In the genomic region with DNA sequence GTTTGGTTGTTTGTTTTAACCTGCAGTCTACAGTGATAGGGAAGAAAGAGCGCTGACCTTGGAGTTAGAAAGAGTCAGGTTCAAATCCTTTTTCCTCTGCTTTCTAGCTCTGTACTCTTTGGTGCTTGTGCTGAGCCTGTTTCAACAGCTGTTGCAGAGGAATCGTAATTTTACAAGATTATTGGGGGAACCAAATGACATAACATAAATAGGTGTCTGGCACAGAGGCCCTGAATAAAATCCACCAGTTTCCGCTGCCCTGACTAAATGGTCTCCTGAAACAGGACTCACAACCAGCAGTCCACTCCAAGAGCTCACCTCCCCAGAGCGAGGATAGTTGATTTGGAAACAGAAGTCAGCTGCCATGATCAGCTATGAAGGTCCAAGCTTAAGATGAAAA, we compare ENCODE assay signal across 18 cellular contexts.
A peak's percentile ranks its signal among the peaks of the same experiment; 100 is the strongest.
DNase-seq lines count a peak whose midpoint lies in the region; ATAC-seq, FAIRE-seq and TF ChIP-seq lines count a peak whose summit lies in the region.
"Had no signal": no experiment of that assay in that cellular context is flagged by ENCODE, and none has a peak within 500 bp of the region (broad histone marks: within the 10 kb centered on the region; RNA-seq: fewer than 3 reads in every experiment).

No MANE protein-coding gene starts in this region.

- H3K4me1 Mint-ChIP-seq in astrocyte (ENCODE audit: low read depth, unreplicated experiment) = peaks cover 40% of the 10 kb centered on the region

- POLR2A ChIA-PET in RWPE1 (lab: Yijun Ruan, JAX; ENCODE audit: low non-redundant PET) = no interaction called here

- H3K4me1 ChIP-seq in GM23248 (ENCODE audit: insufficient read depth) (peaks cover 55% of the 10 kb centered on the region), astrocyte (ENCODE audit: insufficient read depth, low read length) (peaks cover 31% of the 10 kb centered on the region), keratinocyte (ENCODE audit: control insufficient read depth, extremely low read depth, insufficient read depth, low read length) (peaks cover 4% of the 10 kb centered on the region), prostate gland (replicated peaks) (no peaks in the 10 kb centered on the region), upper lobe of right lung (peaks cover 18% of the 10 kb centered on the region)

- H3K4me3 ChIP-seq in GM23248 = no peak overlapping the region; the same call in 1 of the 2 replicates
- no peak overlapping the region for H3K4me3 ChIP-seq in astrocyte (ENCODE audit: insufficient read depth, low read depth, low read length)
- H3K4me3 ChIP-seq in keratinocyte (ENCODE audit: control insufficient read depth in 2 of 3, extremely low read depth in 1 of 3, insufficient read depth in 2 of 3, low read depth in 1 of 3, low read length in 3 of 3) = no peak overlapping the region
- no peak overlapping the region for H3K4me3 ChIP-seq in prostate gland
- H3K4me3 ChIP-seq in upper lobe of right lung = no peak overlapping the region
- H3K4me3 ChIP-seq: coronary artery, heart right ventricle, left lung had no signal

- peak overlapping the region; percentile 50 for H3K27ac Mint-ChIP-seq in astrocyte (ENCODE audit: unreplicated experiment)

- H4K20me1 ChIP-seq in GM23248 (ENCODE audit: insufficient read depth) (no peaks in the 10 kb centered on the region), astrocyte (ENCODE audit: insufficient read depth, low read length) (no peaks in the 10 kb centered on the region), keratinocyte (ENCODE audit: control insufficient read depth, extremely low read depth, insufficient read depth, low read length) (no peaks in the 10 kb centered on the region)

- peak overlapping the region; percentile 58 for H3K4me2 ChIP-seq in GM23248 (ENCODE audit: unreplicated experiment)
- peak overlapping the region; percentile 29 for H3K4me2 ChIP-seq in astrocyte (ENCODE audit: low read length)
- no peak overlapping the region for H3K4me2 ChIP-seq in keratinocyte (ENCODE audit: control insufficient read depth, extremely low read depth, insufficient read depth, low read depth, low read length)

- no peak overlapping the region for H3K9ac ChIP-seq in GM23248
- H3K9ac ChIP-seq in astrocyte (ENCODE audit: low read length) = peak overlapping the region; percentile 60
- no peak overlapping the region for H3K9ac ChIP-seq in keratinocyte (ENCODE audit: control insufficient read depth, extremely low read depth, insufficient read depth, low read length)

- CTCF ChIA-PET in RWPE1 (lab: Yijun Ruan, JAX) = interaction anchor here (0.6 kb wide), 1 partner anchor 95 kb away, joined by 4 read pairs; no protein-coding TSS in a partner anchor

- FAIRE-seq in astrocyte (lab: Jason Lieb, UNC) (no peak), keratinocyte (lab: Jason Lieb, UNC) (peak; percentile 23)

- H3K9me2 ChIP-seq in GM23248 (ENCODE audit: insufficient read depth) = no peaks in the 10 kb centered on the region

- no peak for ATAC-seq in upper lobe of right lung
- ATAC-seq: heart right ventricle, left lung, Right ventricle myocardium inferior had no signal

- no peaks in the 10 kb centered on the region for H3K36me3 ChIP-seq in GM23248 (ENCODE audit: low read depth)
- H3K36me3 ChIP-seq in astrocyte (ENCODE audit: insufficient read depth, low read length) = no peaks in the 10 kb centered on the region
- no peaks in the 10 kb centered on the region for H3K36me3 ChIP-seq in keratinocyte (ENCODE audit: control insufficient read depth in 2 of 2, extremely low read depth in 1 of 2, insufficient read depth in 2 of 2, low read length in 2 of 2)
- H3K36me3 ChIP-seq in prostate gland = no peaks in the 10 kb centered on the region
- no peaks in the 10 kb centered on the region for H3K36me3 ChIP-seq in upper lobe of right lung
- H3K36me3 ChIP-seq: heart right ventricle, left lung, neutrophil had no signal

- no peaks in the 10 kb centered on the region for H3K9me3 ChIP-seq in GM23248 (ENCODE audit: low read depth)
- no peaks in the 10 kb centered on the region for H3K9me3 ChIP-seq in astrocyte (ENCODE audit: insufficient read depth, low read depth, low read length)
- H3K9me3 ChIP-seq in keratinocyte (ENCODE audit: control insufficient read depth, low read depth, low read length) = no peaks in the 10 kb centered on the region
- H3K9me3 ChIP-seq in prostate gland = no peaks in the 10 kb centered on the region
- no peaks in the 10 kb centered on the region for H3K9me3 ChIP-seq in upper lobe of right lung
- H3K9me3 ChIP-seq: heart right ventricle, left lung, neutrophil had no signal

- intact Hi-C loops in prostate gland (cut with DNase I) = no loop called here
- intact Hi-C loops in upper lobe of right lung (cut with DNase I) = no loop called here

- no peaks in the 10 kb centered on the region for H3K27me3 Mint-ChIP-seq in astrocyte (ENCODE audit: low read depth, unreplicated experiment)
- H3K27me3 Mint-ChIP-seq: activated T-cell treated with anti-CD3 and anti-CD28 coated beads, Interleukin-2, amount 50 U/mL, for 24 hours had no signal

- no peaks in the 10 kb centered on the region for H3K79me2 ChIP-seq in GM23248 (ENCODE audit: insufficient read depth)
- no peaks in the 10 kb centered on the region for H3K79me2 ChIP-seq in astrocyte (ENCODE audit: insufficient read depth, low read length)
- H3K79me2 ChIP-seq in keratinocyte (ENCODE audit: control insufficient read depth, insufficient read depth, low read length) = no peaks in the 10 kb centered on the region

- no peak for DNase-seq in GM23248
- DNase-seq in astrocyte (ENCODE audit: low read depth) = no peak
- DNase-seq in keratinocyte (ENCODE audit: low read depth, low spot score) = no peak
- no peak for DNase-seq in prostate gland (ENCODE audit: low spot score)
- no peak for DNase-seq in upper lobe of right lung
- DNase-seq in RWPE1 (ENCODE audit: low spot score) = no peak
- no peak for DNase-seq in DMS153 (lab: John Stamatoyannopoulos, UW)
- no peak for DNase-seq in stimulated activated naive CD4-positive, alpha-beta T cell (lab: John Stamatoyannopoulos, UW)
- DNase-seq: activated T-cell treated with anti-CD3 and anti-CD28 coated beads, Interleukin-2, amount 50 U/mL, for 24 hours; heart right ventricle; KBM-7; left lung; NCI-H2171 treated with DMSO at 0.1 percent for 48 hours; NCI-H524 treated with DMSO at 0.1 percent for 48 hours had no signal

- no peak overlapping the region for H3K4me3 Mint-ChIP-seq in astrocyte (ENCODE audit: unreplicated experiment)
- H3K4me3 Mint-ChIP-seq: activated T-cell treated with anti-CD3 and anti-CD28 coated beads, Interleukin-2, amount 50 U/mL, for 24 hours; CD14-positive monocyte had no signal

- in situ Hi-C loops in GM23248 (cut with MboI) = no loop called here

- H3F3A ChIP-seq in GM23248 (ENCODE audit: insufficient read depth) = peaks cover 43% of the 10 kb centered on the region

- no peak overlapping the region for H2AFZ ChIP-seq in GM23248
- H2AFZ ChIP-seq in astrocyte (ENCODE audit: low read depth, low read length) = no peak overlapping the region
- H2AFZ ChIP-seq in keratinocyte (ENCODE audit: control insufficient read depth, low read length) = no peak overlapping the region

- no peaks in the 10 kb centered on the region for H3K9me1 ChIP-seq in keratinocyte (ENCODE audit: control insufficient read depth, extremely low read depth, insufficient read depth, low read length)

- H3K36me3 Mint-ChIP-seq in astrocyte (ENCODE audit: low read depth, unreplicated experiment) = no peaks in the 10 kb centered on the region

- H3K27ac ChIP-seq in GM23248 (peak overlapping the region; percentile 44), astrocyte (ENCODE audit: low read depth, low read length) (peak overlapping the region; percentile 76), keratinocyte (ENCODE audit: control insufficient read depth, insufficient read depth, low read length) (no peak overlapping the region), prostate gland (peak overlapping the region; percentile 33 to 53), upper lobe of right lung (no peak overlapping the region), RWPE1 (no peak overlapping the region)
- H3K27ac ChIP-seq: coronary artery, left lung had no signal

- dilution Hi-C loops in keratinocyte (cut with MboI; ENCODE audit: extremely low pct_ligation_motif_present, low sequenced_read_pairs) = no loop called here

- peaks cover 6% of the 10 kb centered on the region for H3K9me3 Mint-ChIP-seq in astrocyte (ENCODE audit: unreplicated experiment)
- H3K9me3 Mint-ChIP-seq: activated T-cell treated with anti-CD3 and anti-CD28 coated beads, Interleukin-2, amount 50 U/mL, for 24 hours had no signal

- 90 to 91% methylated on average over 4 of the region's 4 CpGs for WGBS in GM23248 (ENCODE audit: low coverage in 1 of 2, low lambda C conversion rate in 2 of 2, missing lambda C conversion rate in 2 of 2), 2 experiments
- WGBS in prostate gland = 66% methylated on average over 4 of the region's 4 CpGs

- no peak for TF ChIP-seq POLR2A in prostate gland (IDR thresholded peaks at IDR 0.05)

- H3K27me3 ChIP-seq in GM23248 (replicated peaks; ENCODE audit: insufficient read depth) = no peaks in the 10 kb centered on the region
- no peaks in the 10 kb centered on the region for H3K27me3 ChIP-seq in astrocyte (ENCODE audit: insufficient read depth, low read length)
- H3K27me3 ChIP-seq in keratinocyte (ENCODE audit: control insufficient read depth, extremely low read depth, insufficient read depth, low read length) = no peaks in the 10 kb centered on the region
- no peaks in the 10 kb centered on the region for H3K27me3 ChIP-seq in prostate gland (replicated peaks; ENCODE audit: insufficient read depth)
- H3K27me3 ChIP-seq in upper lobe of right lung = no peaks in the 10 kb centered on the region
- H3K27me3 ChIP-seq: heart right ventricle, left lung, neutrophil had no signal

- TF ChIP-seq CTCF in astrocyte (IDR thresholded peaks at IDR 0.05; ENCODE audit: insufficient read depth, low read depth, low read length) (no peak), keratinocyte (optimal IDR thresholded peaks at IDR 0.05 in 1 of 3, IDR thresholded peaks at IDR 0.05 in 1 of 3, conservative IDR thresholded peaks at IDR 0.05 in 1 of 3; ENCODE audit: extremely low read depth in 1 of 3, insufficient read depth in 2 of 3, low read length in 3 of 3) (no peak), prostate gland (IDR thresholded peaks at IDR 0.05) (no peak), upper lobe of right lung (IDR thresholded peaks at IDR 0.05) (no peak), RWPE1 (conservative IDR thresholded peaks at IDR 0.05; ENCODE audit: low read depth) (no peak)

Comparison
In these comparisons a context has a peak if more than half of its experiments do, and no peak if none do; other contexts are left out.
1. H3K27ac ChIP-seq: peak in GM23248 (single experiment), astrocyte (single experiment) and prostate gland (2 of 2); none in keratinocyte (single experiment), upper lobe of right lung (single experiment) and RWPE1 (single experiment).